8 cellular contexts compared by ENCODE assay signal in genomic region chr22:43142881-43143562, GRCh38. TPM values are rescaled to one million over a fixed set of nuclear protein-coding genes. Genes with fewer than 3 reads are reported as not detected.
A peak's percentile ranks its signal among the peaks of the same experiment; 100 is the strongest.
DNase-seq lines count a peak whose midpoint lies in the region; ATAC-seq, FAIRE-seq and TF ChIP-seq lines count a peak whose summit lies in the region.

Gene MCAT (minus strand): TSS chr22:43143398. CDS start chr22:43143348, 50 bp downstream.

- H3K4me1 ChIP-seq in HepG2 (ENCODE audit: insufficient read depth, low read length): peaks cover 22% of the 10 kb centered on the region

- H4K20me1 ChIP-seq in HepG2 (ENCODE audit: insufficient read depth, low read length): no peaks in the 10 kb centered on the region

- DNase-seq in AG04449 (ENCODE audit: low read depth, low spot score) (no peak), NCI-H69 (lab: John Stamatoyannopoulos, UW) (peak; percentile 94), HepG2 (ENCODE audit: low spot score) (peak; percentile 61)
- DNase-seq in activated CD4-positive, alpha-beta T cell treated with anti-CD3 and anti-CD28 coated beads, Interleukin-2, amount 50 U/mL, for 24 hours (ENCODE audit: low read depth in 1 of 2, low spot score in 1 of 2): peak; percentile 64 to 76
- DNase-seq in stimulated activated CD4-positive, alpha-beta T cell treated with anti-CD3 and anti-CD28 coated beads, Interleukin-2, amount 100 ng/mL, for 4 hours (ENCODE audit: low read depth): peak; percentile 70

- no peak for TF ChIP-seq RAD21 in HepG2 (CRISPR knock-in tag; IDR thresholded peaks at IDR 0.05)

- H3K4me2 ChIP-seq in HepG2 (ENCODE audit: low read depth, low read length): peak within 1 kb of the TSS; percentile 82

- peak within 1 kb of the TSS; percentile 62 for H3K27ac ChIP-seq in HepG2 (ENCODE audit: extremely low read length, insufficient read depth, low read length)

- in situ Hi-C loops in HepG2 (cut with HindIII; ENCODE audit: extremely low pct_ligation_motif_present, low pct_unique_long_range_greater_than_20kb): no loop called here

- H3K27ac Mint-ChIP-seq in dendritic cell treated with granulocyte-macrophage colony-stimulating factor and Interleukin-4, amounts not matched to agents 40 ng/mL and 50 ng/mL, for 4 days: peak within 1 kb of the TSS; percentile 93

- H3K4me3 ChIP-seq in AG04449 (ENCODE audit: low read depth, low read length): peak within 1 kb of the TSS; percentile 93
- peak within 1 kb of the TSS; percentile 79 to 85 (median 85) for H3K4me3 ChIP-seq in HepG2 (replicated peaks in 1 of 3; ENCODE audit: insufficient read depth in 1 of 3, low read depth in 2 of 3, low read length in 3 of 3)

- FAIRE-seq in HepG2 (lab: Jason Lieb, UNC): no peak

- H3K9me3 ChIP-seq in HepG2 (ENCODE audit: low read length): no peaks in the 10 kb centered on the region

- peaks cover 29% of the 10 kb centered on the region for H3K36me3 Mint-ChIP-seq in dendritic cell treated with granulocyte-macrophage colony-stimulating factor and Interleukin-4, amounts not matched to agents 40 ng/mL and 50 ng/mL, for 4 days (ENCODE audit: low read depth)

- TF ChIP-seq CTCF in AG04449 (IDR thresholded peaks at IDR 0.05; ENCODE audit: insufficient read depth, low read length, missing control alignments): no peak
- no peak for TF ChIP-seq CTCF in HepG2 (CRISPR knock-in tag; IDR thresholded peaks at IDR 0.05)

- intact Hi-C loops in dendritic cell treated with granulocyte-macrophage colony-stimulating factor and Interleukin-4, amounts not matched to agents 40 ng/mL and 50 ng/mL, for 4 days (cut with micrococcal nuclease): no loop called here
- intact Hi-C loops in HepG2 (cut with micrococcal nuclease; ENCODE audit: unreplicated experiment): loop anchor here (5.0 kb wide), 1 partner anchor 36 kb away; no protein-coding TSS in a partner anchor

- peak in 1 of 2 experiments; percentile 22; a peak in 1 of 4 replicates for TF ChIP-seq EP300 in HepG2 (IDR thresholded peaks at IDR 0.05; ENCODE audit: low read depth in 2 of 2, low read length in 2 of 2)
- TF ChIP-seq EP300 in HepG2 (CRISPR knock-in tag; IDR thresholded peaks at IDR 0.05; ENCODE audit: borderline replicate concordance): no peak; the same call in 1 of the 2 replicates

- POLR2A ChIA-PET in AG04449 (lab: Yijun Ruan, JAX): interaction anchor here (0.7 kb wide), 1 partner anchor 375 kb away, joined by 4 read pairs; no protein-coding TSS in a partner anchor
- POLR2A ChIA-PET in HepG2 (lab: Yijun Ruan, JAX): interaction anchor here (0.7 to 1.5 kb wide), 3 partner anchors 16 to 120 kb away, joined by 3 to 4 read pairs (median 3); no protein-coding TSS in a partner anchor

- 1% methylated on average over 8 of the region's 83 CpGs for WGBS in HepG2 (ENCODE audit: low lambda C conversion rate)

- no peaks in the 10 kb centered on the region for H3K27me3 Mint-ChIP-seq in dendritic cell treated with granulocyte-macrophage colony-stimulating factor and Interleukin-4, amounts not matched to agents 40 ng/mL and 50 ng/mL, for 4 days

- peaks cover 2 to 4% of the 10 kb centered on the region in 2 experiments; a peak in 3 of 5 replicates for H3K27me3 ChIP-seq in HepG2 (ENCODE audit: control insufficient read depth in 1 of 2, insufficient read depth in 2 of 2, low read length in 2 of 2)

- H3K36me3 ChIP-seq in HepG2 (replicated peaks in 1 of 2; ENCODE audit: control insufficient read depth in 1 of 2, insufficient read depth in 2 of 2, low read length in 2 of 2): peaks cover 8 to 26% of the 10 kb centered on the region in 2 experiments; a peak in 4 of 5 replicates

- H3K4me1 Mint-ChIP-seq in dendritic cell treated with granulocyte-macrophage colony-stimulating factor and Interleukin-4, amounts not matched to agents 40 ng/mL and 50 ng/mL, for 4 days (ENCODE audit: low read depth): peaks cover 50% of the 10 kb centered on the region

- H2AFZ ChIP-seq in HepG2 (ENCODE audit: low read length): peak within 1 kb of the TSS; percentile 93

- H3K4me3 Mint-ChIP-seq in dendritic cell treated with granulocyte-macrophage colony-stimulating factor and Interleukin-4, amounts not matched to agents 40 ng/mL and 50 ng/mL, for 4 days: peak within 1 kb of the TSS; percentile 87

- H3K9ac ChIP-seq in HepG2 (ENCODE audit: insufficient read depth, low read depth, low read length): peak within 1 kb of the TSS; percentile 75

- ATAC-seq in GM18909 (IDR thresholded peaks at IDR 0.05; ENCODE audit: poor library complexity, unreplicated experiment) (peak; percentile 83), HG03196 (IDR thresholded peaks at IDR 0.05; ENCODE audit: unreplicated experiment) (peak; percentile 75), HepG2 (peak; percentile 95)

- H3K79me2 ChIP-seq in HepG2 (ENCODE audit: insufficient read depth, low read length): peaks cover 8% of the 10 kb centered on the region

- CTCF ChIA-PET in AG04449 (lab: Yijun Ruan, JAX): interaction anchor here (1.1 to 1.8 kb wide), 2 partner anchors 45 to 363 kb away, joined by 3 to 4 read pairs; no protein-coding TSS in a partner anchor
- CTCF ChIA-PET in HepG2 (lab: Yijun Ruan, JAX; ENCODE audit: low intra/inter-chr PET ratio, low total read pairs): no interaction called here

- no peaks in the 10 kb centered on the region for H3K9me3 Mint-ChIP-seq in dendritic cell treated with granulocyte-macrophage colony-stimulating factor and Interleukin-4, amounts not matched to agents 40 ng/mL and 50 ng/mL, for 4 days

- peak; percentile 50 to 60; a peak in 3 of 4 replicates for TF ChIP-seq POLR2A in HepG2 (IDR thresholded peaks at IDR 0.05; ENCODE audit: insufficient read depth in 1 of 2, low read depth in 2 of 2, low read length in 2 of 2)

- BruUV-seq in HepG2 (replicated peaks; lab: Mats Ljungman, UMichigan): TSS peak; percentile 70

TF ChIP-seq in HepG2, 621 proteins besides CTCF, POLR2A, EP300 and RAD21 (continues in another document):
- TF ChIP-seq ZNF280D (CRISPR knock-in tag; IDR thresholded peaks at IDR 0.05) (0 out of 2 replicates have a peak, but pooled peaks have one; percentile 61), MLX (CRISPR knock-in tag; IDR thresholded peaks at IDR 0.05) (peak; percentile 44; the same call in 1 of the 2 replicates)

RNA-seq across cellular contexts. Expression of gene MCAT, which starts in this region (rescaled TPM):
- total RNA-seq in HepG2 (2016; rRNA removed; fragmentation: Illumina TruSeq; extraction: Trizol): 16.7 and 19.3 TPM in 2 replicates
- 3.6 and 4.4 TPM in 2 replicates for total RNA-seq in HepG2 (2016; cell fraction: cytosol; rRNA removed; fragmentation: Illumina TruSeq; extraction: Trizol; ENCODE audit: low read depth)
- 16.4 and 19.9 TPM in 2 replicates for total RNA-seq in HepG2 (2016; cell fraction: insoluble cytoplasmic fraction; rRNA removed; fragmentation: Illumina TruSeq; extraction: Trizol)
- total RNA-seq in HepG2 (2016; cell fraction: membrane; rRNA removed; fragmentation: Illumina TruSeq; extraction: Trizol): 7.9 and 8.0 TPM in 2 replicates
- total RNA-seq in HepG2 (2016; cell fraction: nucleus; rRNA removed; fragmentation: Illumina TruSeq; extraction: Trizol): 8.9 and 13.0 TPM in 2 replicates
- polyA plus RNA-seq in HepG2 (2011; rRNA removed): 9.3 and 10.4 TPM in 2 replicates
- 10.7 and 14.6 TPM in 2 replicates for polyA plus RNA-seq in HepG2 (2011; cell fraction: cytosol; rRNA removed)
- polyA plus RNA-seq in HepG2 (2011; cell fraction: nucleus; rRNA removed): 7.9 and 9.4 TPM in 2 replicates
- 7.5 and 8.7 TPM in 2 replicates for polyA plus RNA-seq in HepG2 (2012)
- 4.7 and 4.9 TPM in 2 replicates for polyA plus RNA-seq in HepG2 (2016; cell fraction: cytosol; fragmentation: Illumina TruSeq; extraction: Trizol; ENCODE audit: low read depth)
- polyA plus RNA-seq in HepG2 (2016; cell fraction: insoluble cytoplasmic fraction; fragmentation: Illumina TruSeq; extraction: Trizol; ENCODE audit: low read depth): 22.9 and 23.3 TPM in 2 replicates
- polyA plus RNA-seq in HepG2 (2016; cell fraction: membrane; fragmentation: Illumina TruSeq; extraction: Trizol; ENCODE audit: low read depth): 7.9 and 8.8 TPM in 2 replicates
- 12.4 and 12.5 TPM in 2 replicates for polyA plus RNA-seq in HepG2 (2016; cell fraction: nucleus; fragmentation: Illumina TruSeq; extraction: Trizol; ENCODE audit: insufficient read depth, low read depth)
- polyA minus RNA-seq in HepG2 (2011; rRNA and poly(A)+ RNA removed; ENCODE audit: low replicate concordance): 19.9 and 20.2 TPM in 2 replicates
- 5.2 and 6.1 TPM in 2 replicates for polyA minus RNA-seq in HepG2 (2011; cell fraction: cytosol; rRNA and poly(A)+ RNA removed)
- polyA minus RNA-seq in HepG2 (2011; cell fraction: nucleus; rRNA and poly(A)+ RNA removed): 8.6 and 9.2 TPM in 2 replicates
